ENCODE assay signal across 1 cellular context in genomic region chr9:27714388-27714787, GRCh38.
TF ChIP-seq lines count a peak whose summit lies in the region.

No MANE protein-coding gene starts in this region.

TF ChIP-seq in SK-N-SH, 30 proteins besides CTCF, POLR2A, EP300 and RAD21 (continued from another document):
- TF ChIP-seq, protein P1, sequence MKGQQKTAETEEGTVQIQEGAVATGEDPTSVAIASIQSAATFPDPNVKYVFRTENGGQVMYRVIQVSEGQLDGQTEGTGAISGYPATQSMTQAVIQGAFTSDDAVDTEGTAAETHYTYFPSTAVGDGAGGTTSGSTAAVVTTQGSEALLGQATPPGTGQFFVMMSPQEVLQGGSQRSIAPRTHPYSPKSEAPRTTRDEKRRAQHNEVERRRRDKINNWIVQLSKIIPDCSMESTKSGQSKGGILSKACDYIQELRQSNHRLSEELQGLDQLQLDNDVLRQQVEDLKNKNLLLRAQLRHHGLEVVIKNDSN (IDR thresholded peaks at IDR 0.05; ENCODE audit: borderline replicate concordance, low read depth), result no peak
- TF ChIP-seq FOXM1 (IDR thresholded peaks at IDR 0.05; ENCODE audit: low read depth), result no peak
- no peak for TF ChIP-seq POLR2AphosphoS5 (IDR thresholded peaks at IDR 0.05; ENCODE audit: low read depth, low read length)
